24 cellular contexts compared by ENCODE assay signal in the genomic region with DNA sequence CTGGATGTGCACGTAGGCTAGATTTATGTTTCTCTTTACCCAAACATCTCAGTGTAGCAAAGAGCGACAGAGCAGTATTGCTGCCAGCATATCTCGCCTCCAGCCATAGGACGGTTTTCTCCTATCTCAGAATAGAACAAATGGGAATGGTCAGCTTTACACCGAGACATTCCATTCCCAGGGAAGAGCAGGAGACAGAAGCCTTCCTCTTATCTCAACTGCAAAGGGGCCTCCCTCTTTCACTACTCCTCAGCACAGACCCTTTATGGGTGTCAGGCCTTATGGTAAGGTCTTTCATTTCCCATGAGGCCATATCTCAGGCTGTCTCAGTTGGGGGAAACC. TPM values are rescaled to one million over a fixed set of nuclear protein-coding genes. Genes with fewer than 3 reads are reported as not detected.
DNase-seq lines count a peak whose midpoint lies in the region; ATAC-seq, FAIRE-seq and TF ChIP-seq lines count a peak whose summit lies in the region.
"Had no signal": no experiment of that assay in that cellular context is flagged by ENCODE, and none has a peak within 500 bp of the region (broad histone marks: within the 10 kb centered on the region; RNA-seq: fewer than 3 reads in every experiment).

No MANE protein-coding gene starts in this region.

- dilution Hi-C loops in endothelial cell of umbilical vein (cut with MboI; ENCODE audit: extremely low pct_ligation_motif_present, low sequenced_read_pairs) = no loop called here

- no peaks in the 10 kb centered on the region for H3K9me3 ChIP-seq in Peyer's patch
- no peaks in the 10 kb centered on the region for H3K9me3 ChIP-seq in endothelial cell of umbilical vein (replicated peaks; ENCODE audit: control insufficient read depth, insufficient read depth, low read length)
- H3K9me3 ChIP-seq in left lung = no peaks in the 10 kb centered on the region
- H3K9me3 ChIP-seq: heart left ventricle, right atrium auricular region, suprapubic skin had no signal

- no peaks in the 10 kb centered on the region for H3K9me1 ChIP-seq in endothelial cell of umbilical vein (replicated peaks; ENCODE audit: control insufficient read depth, extremely low read depth, insufficient read depth, low read length)

- TF ChIP-seq POLR2A in Peyer's patch (IDR thresholded peaks at IDR 0.05) = no peak
- TF ChIP-seq POLR2A in endothelial cell of umbilical vein (IDR thresholded peaks at IDR 0.05; ENCODE audit: low read depth, low read length) = no peak

- no peak overlapping the region for H3K4me3 ChIP-seq in Peyer's patch
- no peak overlapping the region for H3K4me3 ChIP-seq in endothelial cell of umbilical vein (replicated peaks in 1 of 3; ENCODE audit: insufficient read depth in 1 of 3, low read depth in 1 of 3, low read length in 3 of 3)
- H3K4me3 ChIP-seq in left lung = no peak overlapping the region
- H3K4me3 ChIP-seq: heart left ventricle, right atrium auricular region, suprapubic skin had no signal

- ATAC-seq in naive thymus-derived CD8-positive, alpha-beta T cell = no peak
- no peak for ATAC-seq in HG02588 (IDR thresholded peaks at IDR 0.05; ENCODE audit: unreplicated experiment)
- no peak for ATAC-seq in activated CD8-positive, alpha-beta T cell treated with anti-CD3 and anti-CD28 coated beads, Interleukin-2, amount 10 ng/mL, durations not matched to agents 7 days and 5 days
- no peak for ATAC-seq in left lung
- ATAC-seq: heart left ventricle, SK-N-SH treated with all-trans-retinoic acid at 6 μM for 48 hours had no signal

- H3K27me3 ChIP-seq in Peyer's patch = no peaks in the 10 kb centered on the region
- H3K27me3 ChIP-seq in endothelial cell of umbilical vein (ENCODE audit: control insufficient read depth in 2 of 2, insufficient read depth in 2 of 2, low read length in 2 of 2) = no peaks in the 10 kb centered on the region
- H3K27me3 ChIP-seq in left lung = no peaks in the 10 kb centered on the region
- H3K27me3 ChIP-seq: heart left ventricle, right atrium auricular region, suprapubic skin had no signal

- no peak overlapping the region for H3K4me2 ChIP-seq in endothelial cell of umbilical vein (ENCODE audit: insufficient read depth, low read length)

- no peak for FAIRE-seq in endothelial cell of umbilical vein (lab: Jason Lieb, UNC)

- no peak overlapping the region for H3K9ac ChIP-seq in endothelial cell of umbilical vein (replicated peaks; ENCODE audit: extremely low read depth, insufficient read depth, low read length)

- H3K4me1 ChIP-seq in Peyer's patch = peaks cover 0 to 12% (median 0%) of the 10 kb centered on the region in 4 donors
- H3K4me1 ChIP-seq in endothelial cell of umbilical vein (ENCODE audit: control insufficient read depth, extremely low read depth, insufficient read depth, low read length) = peaks cover 6% of the 10 kb centered on the region
- H3K4me1 ChIP-seq in left lung = peaks cover 0 to 51% of the 10 kb centered on the region in 2 donors
- H3K4me1 ChIP-seq: right atrium auricular region had no signal

- H3K36me3 Mint-ChIP-seq in naive thymus-derived CD8-positive, alpha-beta T cell = no peaks in the 10 kb centered on the region
- H3K36me3 Mint-ChIP-seq in type B pancreatic cell = no peaks in the 10 kb centered on the region
- no peaks in the 10 kb centered on the region for H3K36me3 Mint-ChIP-seq in activated CD8-positive, alpha-beta T cell treated with anti-CD3 and anti-CD28 coated beads, Interleukin-2, amount 10 ng/mL, durations not matched to agents 7 days and 5 days (ENCODE audit: low read depth)
- no peaks in the 10 kb centered on the region for H3K36me3 Mint-ChIP-seq in osteocyte (ENCODE audit: unreplicated experiment)

- intact Hi-C loops in endothelial cell of umbilical vein (cut with micrococcal nuclease) (no loop called here), left lung (cut with DNase I) (no loop called here)

- H3K27me3 Mint-ChIP-seq in naive thymus-derived CD8-positive, alpha-beta T cell = no peaks in the 10 kb centered on the region
- no peaks in the 10 kb centered on the region for H3K27me3 Mint-ChIP-seq in type B pancreatic cell
- no peaks in the 10 kb centered on the region for H3K27me3 Mint-ChIP-seq in activated CD8-positive, alpha-beta T cell treated with anti-CD3 and anti-CD28 coated beads, Interleukin-2, amount 10 ng/mL, durations not matched to agents 7 days and 5 days (ENCODE audit: low read depth)
- H3K27me3 Mint-ChIP-seq in osteocyte (ENCODE audit: unreplicated experiment) = peaks cover 3% of the 10 kb centered on the region
- H3K27me3 Mint-ChIP-seq: dendritic cell treated with granulocyte-macrophage colony-stimulating factor and Interleukin-4, amounts not matched to agents 40 ng/mL and 50 ng/mL, for 4 days had no signal

- H2AFZ ChIP-seq in endothelial cell of umbilical vein (ENCODE audit: low read depth, low read length) = peak overlapping the region; percentile 65

- CTCF ChIA-PET in endothelial cell of umbilical vein (lab: Charles Lee) = no interaction called here
- CTCF ChIA-PET in activated CD8-positive, alpha-beta T cell treated with anti-CD3 and anti-CD28 coated beads, Interleukin-2, amount 10 ng/mL, durations not matched to agents 7 days and 5 days (lab: Charles Lee) = interaction anchor here (0.8 to 0.9 kb wide), 2 partner anchors 10 to 44 kb away, joined by 3 to 4 read pairs; no protein-coding TSS in a partner anchor

- H4K20me1 ChIP-seq in endothelial cell of umbilical vein (replicated peaks; ENCODE audit: control insufficient read depth, extremely low read depth, insufficient read depth, low read length) = no peaks in the 10 kb centered on the region

- DNase-seq in Peyer's patch (no peak), endothelial cell of umbilical vein (ENCODE audit: low read depth, low spot score) (no peak), type B pancreatic cell (ENCODE audit: extremely low spot score, unreplicated experiment) (no peak), osteocyte (ENCODE audit: extremely low spot score, unreplicated experiment) (no peak), left lung (no peak)
- no peak for DNase-seq in naive thymus-derived CD8-positive, alpha-beta T cell
- DNase-seq in activated CD8-positive, alpha-beta T cell treated with anti-CD3 and anti-CD28 coated beads, Interleukin-2, amount 10 ng/mL, durations not matched to agents 7 days and 5 days = no peak
- DNase-seq: activated CD4-positive, alpha-beta T cell treated with anti-CD3 and anti-CD28 coated beads, Interleukin-2, amount 50 U/mL, for 48 hours; activated effector memory CD4-positive, alpha-beta T cell treated with anti-CD3 and anti-CD28 coated beads, Interleukin-2, amount 50 U/mL, for 16 hours; activated T-cell treated with anti-CD3 and anti-CD28 coated beads for 4 hours; CD8-positive, alpha-beta memory T cell; heart left ventricle; NCI-H2171; NCI-H524 treated with DMSO at 0.1 percent for 48 hours; occipital lobe; RPMI8226 had no signal

- no peak overlapping the region for H3K4me3 Mint-ChIP-seq in naive thymus-derived CD8-positive, alpha-beta T cell
- H3K4me3 Mint-ChIP-seq in type B pancreatic cell (peak overlapping the region; percentile 47), osteocyte (ENCODE audit: unreplicated experiment) (no peak overlapping the region)
- no peak overlapping the region for H3K4me3 Mint-ChIP-seq in activated CD8-positive, alpha-beta T cell treated with anti-CD3 and anti-CD28 coated beads, Interleukin-2, amount 10 ng/mL, durations not matched to agents 7 days and 5 days
- H3K4me3 Mint-ChIP-seq: CD8-positive, alpha-beta memory T cell; dendritic cell treated with granulocyte-macrophage colony-stimulating factor and Interleukin-4, amounts not matched to agents 40 ng/mL and 50 ng/mL, for 4 days had no signal

- no peak for TF ChIP-seq CTCF in Peyer's patch (IDR thresholded peaks at IDR 0.05)
- no peak for TF ChIP-seq CTCF in endothelial cell of umbilical vein (IDR thresholded peaks at IDR 0.05; ENCODE audit: extremely low read depth in 1 of 2, insufficient read depth in 1 of 2, low read depth in 1 of 2, low read length in 2 of 2)
- no peak for TF ChIP-seq CTCF in type B pancreatic cell (conservative IDR thresholded peaks at IDR 0.05)
- TF ChIP-seq CTCF in osteocyte (IDR thresholded peaks at IDR 0.05) = no peak
- no peak for TF ChIP-seq CTCF in left lung (IDR thresholded peaks at IDR 0.05)

- no peaks in the 10 kb centered on the region for H3K9me3 Mint-ChIP-seq in naive thymus-derived CD8-positive, alpha-beta T cell
- H3K9me3 Mint-ChIP-seq in type B pancreatic cell (no peaks in the 10 kb centered on the region), osteocyte (ENCODE audit: unreplicated experiment) (no peaks in the 10 kb centered on the region)
- no peaks in the 10 kb centered on the region for H3K9me3 Mint-ChIP-seq in activated CD8-positive, alpha-beta T cell treated with anti-CD3 and anti-CD28 coated beads, Interleukin-2, amount 10 ng/mL, durations not matched to agents 7 days and 5 days (ENCODE audit: insufficient read depth)
- H3K9me3 Mint-ChIP-seq: CD8-positive, alpha-beta memory T cell; dendritic cell treated with granulocyte-macrophage colony-stimulating factor and Interleukin-4, amounts not matched to agents 40 ng/mL and 50 ng/mL, for 4 days had no signal

- BruUV-seq in endothelial cell of umbilical vein (replicated peaks; lab: Mats Ljungman, UMichigan) = no TSS peak

- H3K36me3 ChIP-seq in Peyer's patch (no peaks in the 10 kb centered on the region), endothelial cell of umbilical vein (ENCODE audit: control insufficient read depth in 2 of 2, extremely low read depth in 1 of 2, insufficient read depth in 2 of 2, low read length in 2 of 2) (no peaks in the 10 kb centered on the region), left lung (no peaks in the 10 kb centered on the region)
- H3K36me3 ChIP-seq: heart left ventricle, right atrium auricular region, suprapubic skin had no signal

- peak overlapping the region in 3 of 4 donors; percentile 36 to 86 (median 84) for H3K27ac ChIP-seq in Peyer's patch
- no peak overlapping the region for H3K27ac ChIP-seq in endothelial cell of umbilical vein (ENCODE audit: insufficient read depth, low read depth, low read length)
- peak overlapping the region in 1 of 2 donors; percentile 28 for H3K27ac ChIP-seq in left lung
- H3K27ac ChIP-seq: heart left ventricle, suprapubic skin had no signal

- peaks cover 19 to 36% (median 21%) of the 10 kb centered on the region in 4 donors for H3K4me1 Mint-ChIP-seq in naive thymus-derived CD8-positive, alpha-beta T cell
- H3K4me1 Mint-ChIP-seq in type B pancreatic cell (ENCODE audit: unreplicated experiment) = peaks cover 33% of the 10 kb centered on the region
- H3K4me1 Mint-ChIP-seq in activated CD8-positive, alpha-beta T cell treated with anti-CD3 and anti-CD28 coated beads, Interleukin-2, amount 10 ng/mL, durations not matched to agents 7 days and 5 days (ENCODE audit: low read depth) = peaks cover 19% of the 10 kb centered on the region
- peaks cover 3% of the 10 kb centered on the region for H3K4me1 Mint-ChIP-seq in osteocyte (ENCODE audit: unreplicated experiment)

- H3K79me2 ChIP-seq in endothelial cell of umbilical vein (ENCODE audit: control insufficient read depth, insufficient read depth, low read length) = no peaks in the 10 kb centered on the region

- H3K27ac Mint-ChIP-seq in naive thymus-derived CD8-positive, alpha-beta T cell = peak overlapping the region in 8 of 10 donors; percentile 8 to 72 (median 31)
- H3K27ac Mint-ChIP-seq in type B pancreatic cell (peak overlapping the region; percentile 65), osteocyte (ENCODE audit: unreplicated experiment) (no peak overlapping the region)
- no peak overlapping the region for H3K27ac Mint-ChIP-seq in activated CD8-positive, alpha-beta T cell treated with anti-CD3 and anti-CD28 coated beads, Interleukin-2, amount 10 ng/mL, durations not matched to agents 7 days and 5 days
- H3K27ac Mint-ChIP-seq: dendritic cell treated with granulocyte-macrophage colony-stimulating factor and Interleukin-4, amounts not matched to agents 40 ng/mL and 50 ng/mL, for 4 days had no signal

- POLR2A ChIA-PET in endothelial cell of umbilical vein (lab: Charles Lee) = no interaction called here
- POLR2A ChIA-PET in naive thymus-derived CD8-positive, alpha-beta T cell (lab: Charles Lee) = no interaction called here
- POLR2A ChIA-PET in activated CD8-positive, alpha-beta T cell treated with anti-CD3 and anti-CD28 coated beads, Interleukin-2, amount 10 ng/mL, durations not matched to agents 7 days and 5 days (lab: Charles Lee) = no interaction called here

RNA-seq across cellular contexts. Expression of gene TMBIM1, which starts 19.2 kb away (rescaled TPM):
- total RNA-seq in Peyer's patch = 100 to 1,000 TPM in 3 of 4 donors, 10 to 100 TPM in 1; 97.4 to 431 (median 280) TPM
- 141 and 159 TPM in 2 replicates for total RNA-seq in endothelial cell of umbilical vein
- 229 and 243 TPM in 2 replicates for polyA plus RNA-seq in endothelial cell of umbilical vein
- polyA plus RNA-seq in endothelial cell of umbilical vein (2011; cell fraction: cytosol; rRNA removed) = 146 and 160 TPM in 2 replicates
- 128 and 161 TPM in 2 replicates for polyA plus RNA-seq in endothelial cell of umbilical vein (2011; cell fraction: nucleus; rRNA removed)
- polyA plus RNA-seq in endothelial cell of umbilical vein (2012) = 198 and 248 TPM in 2 replicates
- polyA minus RNA-seq in endothelial cell of umbilical vein = 226 and 287 TPM in 2 replicates
- 8.9 TPM for polyA minus RNA-seq in endothelial cell of umbilical vein (2011; cell fraction: cytosol; rRNA and poly(A)+ RNA removed)
- 44.2 and 57.5 TPM in 2 replicates for polyA minus RNA-seq in endothelial cell of umbilical vein (2011; cell fraction: nucleus; rRNA and poly(A)+ RNA removed)
- 100 to 1,000 TPM in 1 of 2 experiments, 10 to 100 TPM in 1; 95.1 to 100 TPM for total RNA-seq in naive thymus-derived CD8-positive, alpha-beta T cell
- polyA plus RNA-seq in naive thymus-derived CD8-positive, alpha-beta T cell = 100 to 1,000 TPM in 1 of 3 donors, 10 to 100 TPM in 2; 75.8 to 114 (median 80.3) TPM
- total RNA-seq in type B pancreatic cell (ENCODE audit: low replicate concordance) = 94.5 and 303 TPM in 2 replicates
- 10 to 100 TPM; 52.9 to 58.9 TPM for total RNA-seq in activated CD8-positive, alpha-beta T cell treated with anti-CD3 and anti-CD28 coated beads, Interleukin-2, amount 10 ng/mL, durations not matched to agents 7 days and 5 days
- 86.4 and 97.4 TPM in 2 replicates for total RNA-seq in osteocyte
- total RNA-seq in left lung = 100 to 1,000 TPM; 281 to 308 TPM

RNA-seq across cellular contexts. Expression of gene PNKD, which starts 41.2 kb away (rescaled TPM):
- 100 to 1,000 TPM in 1 of 4 donors, 10 to 100 TPM in 3; 63.9 to 690 (median 70.4) TPM for total RNA-seq in Peyer's patch
- 56.1 and 56.6 TPM in 2 replicates for total RNA-seq in endothelial cell of umbilical vein
- 88.3 and 98.9 TPM in 2 replicates for polyA plus RNA-seq in endothelial cell of umbilical vein
- 81.0 and 85.8 TPM in 2 replicates for polyA plus RNA-seq in endothelial cell of umbilical vein (2011; cell fraction: cytosol; rRNA removed)
- polyA plus RNA-seq in endothelial cell of umbilical vein (2011; cell fraction: nucleus; rRNA removed) = 38.6 and 41.8 TPM in 2 replicates
- 67.0 and 68.1 TPM in 2 replicates for polyA plus RNA-seq in endothelial cell of umbilical vein (2012)
- polyA minus RNA-seq in endothelial cell of umbilical vein = 27.1 and 28.2 TPM in 2 replicates
- polyA minus RNA-seq in endothelial cell of umbilical vein (2011; cell fraction: cytosol; rRNA and poly(A)+ RNA removed) = 10.1 TPM
- 7.1 and 10.4 TPM in 2 replicates for polyA minus RNA-seq in endothelial cell of umbilical vein (2011; cell fraction: nucleus; rRNA and poly(A)+ RNA removed)
- 10 to 100 TPM; 33.6 to 40.5 TPM for total RNA-seq in naive thymus-derived CD8-positive, alpha-beta T cell
- 100 to 1,000 TPM; 108 to 119 (median 109) TPM for polyA plus RNA-seq in naive thymus-derived CD8-positive, alpha-beta T cell
- total RNA-seq in type B pancreatic cell (ENCODE audit: low replicate concordance) = 58.4 and 66.4 TPM in 2 replicates
- 10 to 100 TPM; 36.7 to 37.6 TPM for total RNA-seq in activated CD8-positive, alpha-beta T cell treated with anti-CD3 and anti-CD28 coated beads, Interleukin-2, amount 10 ng/mL, durations not matched to agents 7 days and 5 days
- total RNA-seq in osteocyte = 43.0 and 45.0 TPM in 2 replicates
- total RNA-seq in left lung = 10 to 100 TPM; 93.4 to 96.8 TPM

RNA-seq across cellular contexts. Expression of gene AAMP, which starts 41.6 kb away (rescaled TPM):
- 100 to 1,000 TPM in 3 of 4 donors, 10 to 100 TPM in 1; 91.8 to 151 (median 115) TPM for total RNA-seq in Peyer's patch
- 59.7 and 69.3 TPM in 2 replicates for total RNA-seq in endothelial cell of umbilical vein
- 84.4 and 99.0 TPM in 2 replicates for polyA plus RNA-seq in endothelial cell of umbilical vein
- 75.4 and 77.0 TPM in 2 replicates for polyA plus RNA-seq in endothelial cell of umbilical vein (2011; cell fraction: cytosol; rRNA removed)
- 106 and 107 TPM in 2 replicates for polyA plus RNA-seq in endothelial cell of umbilical vein (2011; cell fraction: nucleus; rRNA removed)
- polyA plus RNA-seq in endothelial cell of umbilical vein (2012) = 61.2 and 63.0 TPM in 2 replicates
- polyA minus RNA-seq in endothelial cell of umbilical vein = 44.1 and 48.6 TPM in 2 replicates
- polyA minus RNA-seq in endothelial cell of umbilical vein (2011; cell fraction: cytosol; rRNA and poly(A)+ RNA removed) = 29.8 TPM
- polyA minus RNA-seq in endothelial cell of umbilical vein (2011; cell fraction: nucleus; rRNA and poly(A)+ RNA removed) = 18.0 and 19.7 TPM in 2 replicates
- 10 to 100 TPM; 57.0 to 61.6 TPM for total RNA-seq in naive thymus-derived CD8-positive, alpha-beta T cell
- 10 to 100 TPM; 77.0 to 93.6 (median 89.7) TPM for polyA plus RNA-seq in naive thymus-derived CD8-positive, alpha-beta T cell
- 82.2 and 97.8 TPM in 2 replicates for total RNA-seq in type B pancreatic cell (ENCODE audit: low replicate concordance)
- 10 to 100 TPM; 52.6 to 56.2 TPM for total RNA-seq in activated CD8-positive, alpha-beta T cell treated with anti-CD3 and anti-CD28 coated beads, Interleukin-2, amount 10 ng/mL, durations not matched to agents 7 days and 5 days
- 62.9 and 66.3 TPM in 2 replicates for total RNA-seq in osteocyte
- 10 to 100 TPM; 55.2 to 57.2 TPM for total RNA-seq in left lung

RNA-seq across cellular contexts. Expression of gene CATIP, which starts 45.1 kb away (rescaled TPM):
- not detected for total RNA-seq in Peyer's patch
- not detected in 2 replicates for total RNA-seq in endothelial cell of umbilical vein
- polyA plus RNA-seq in endothelial cell of umbilical vein = not detected in 2 replicates
- polyA plus RNA-seq in endothelial cell of umbilical vein (2011; cell fraction: cytosol; rRNA removed) = not detected in 2 replicates
- not detected in 2 replicates for polyA plus RNA-seq in endothelial cell of umbilical vein (2011; cell fraction: nucleus; rRNA removed)
- not detected in 2 replicates for polyA plus RNA-seq in endothelial cell of umbilical vein (2012)
- polyA minus RNA-seq in endothelial cell of umbilical vein = not detected in 2 replicates
- polyA minus RNA-seq in endothelial cell of umbilical vein (2011; cell fraction: cytosol; rRNA and poly(A)+ RNA removed) = not detected
- not detected in 2 replicates for polyA minus RNA-seq in endothelial cell of umbilical vein (2011; cell fraction: nucleus; rRNA and poly(A)+ RNA removed)
- total RNA-seq in naive thymus-derived CD8-positive, alpha-beta T cell = not detected
- not detected for polyA plus RNA-seq in naive thymus-derived CD8-positive, alpha-beta T cell
- 0.21 and 4.1 TPM in 2 replicates for total RNA-seq in type B pancreatic cell (ENCODE audit: low replicate concordance)
- total RNA-seq in activated CD8-positive, alpha-beta T cell treated with anti-CD3 and anti-CD28 coated beads, Interleukin-2, amount 10 ng/mL, durations not matched to agents 7 days and 5 days = not detected
- total RNA-seq in osteocyte = not detected in 2 replicates
- total RNA-seq in left lung = 1 to 10 TPM in 1 of 2 donors, under 1 TPM in 1; 0.55 to 3.3 TPM
- total RNA-seq: CD8-positive, alpha-beta memory T cell; HT-29; left lobe of liver; mononuclear cell; right atrium auricular region; suprapubic skin had no signal
- polyA plus RNA-seq: CD8-positive, alpha-beta memory T cell had no signal

RNA-seq across cellular contexts. Expression of gene GPBAR1, which starts 50.7 kb away (rescaled TPM):
- total RNA-seq in Peyer's patch (1 to 10 TPM; 3.3 to 7.0 (median 3.9) TPM), endothelial cell of umbilical vein (0.60 and 0.75 TPM in 2 replicates), type B pancreatic cell (ENCODE audit: low replicate concordance) (2.1 and 5.7 TPM in 2 replicates), osteocyte (not detected in 2 replicates), left lung (1 to 10 TPM; 1.7 to 4.3 TPM)
- 0.14 TPM in 2 replicates for polyA plus RNA-seq in endothelial cell of umbilical vein
- polyA plus RNA-seq in endothelial cell of umbilical vein (2011; cell fraction: cytosol; rRNA removed) = 0.03 and 0.20 TPM in 2 replicates
- 0.53 and 0.60 TPM in 2 replicates for polyA plus RNA-seq in endothelial cell of umbilical vein (2011; cell fraction: nucleus; rRNA removed)
- 0.15 and 0.25 TPM in 2 replicates for polyA plus RNA-seq in endothelial cell of umbilical vein (2012)
- 0.57 and 0.61 TPM in 2 replicates for polyA minus RNA-seq in endothelial cell of umbilical vein
- not detected for polyA minus RNA-seq in endothelial cell of umbilical vein (2011; cell fraction: cytosol; rRNA and poly(A)+ RNA removed)
- polyA minus RNA-seq in endothelial cell of umbilical vein (2011; cell fraction: nucleus; rRNA and poly(A)+ RNA removed) = 0.72 and 1.3 TPM in 2 replicates
- 1 to 10 TPM; 1.1 to 1.4 TPM for total RNA-seq in naive thymus-derived CD8-positive, alpha-beta T cell
- polyA plus RNA-seq in naive thymus-derived CD8-positive, alpha-beta T cell = under 1 TPM; 0.14 to 0.41 (median 0.28) TPM
- under 1 TPM; 0.97 TPM for total RNA-seq in activated CD8-positive, alpha-beta T cell treated with anti-CD3 and anti-CD28 coated beads, Interleukin-2, amount 10 ng/mL, durations not matched to agents 7 days and 5 days
- total RNA-seq: occipital lobe had no signal
- polyA plus RNA-seq: CD8-positive, alpha-beta memory T cell had no signal

Comparison
In these comparisons a context has a peak if more than half of its experiments do, and no peak if none do; other contexts are left out.
1. H3K27ac Mint-ChIP-seq: peak in naive thymus-derived CD8-positive, alpha-beta T cell (8 of 10) and type B pancreatic cell (single experiment); none in activated CD8-positive, alpha-beta T cell treated with anti-CD3 and anti-CD28 coated beads, Interleukin-2, amount 10 ng/mL, durations not matched to agents 7 days and 5 days (single experiment) and osteocyte (single experiment).